In the genomic region with DNA sequence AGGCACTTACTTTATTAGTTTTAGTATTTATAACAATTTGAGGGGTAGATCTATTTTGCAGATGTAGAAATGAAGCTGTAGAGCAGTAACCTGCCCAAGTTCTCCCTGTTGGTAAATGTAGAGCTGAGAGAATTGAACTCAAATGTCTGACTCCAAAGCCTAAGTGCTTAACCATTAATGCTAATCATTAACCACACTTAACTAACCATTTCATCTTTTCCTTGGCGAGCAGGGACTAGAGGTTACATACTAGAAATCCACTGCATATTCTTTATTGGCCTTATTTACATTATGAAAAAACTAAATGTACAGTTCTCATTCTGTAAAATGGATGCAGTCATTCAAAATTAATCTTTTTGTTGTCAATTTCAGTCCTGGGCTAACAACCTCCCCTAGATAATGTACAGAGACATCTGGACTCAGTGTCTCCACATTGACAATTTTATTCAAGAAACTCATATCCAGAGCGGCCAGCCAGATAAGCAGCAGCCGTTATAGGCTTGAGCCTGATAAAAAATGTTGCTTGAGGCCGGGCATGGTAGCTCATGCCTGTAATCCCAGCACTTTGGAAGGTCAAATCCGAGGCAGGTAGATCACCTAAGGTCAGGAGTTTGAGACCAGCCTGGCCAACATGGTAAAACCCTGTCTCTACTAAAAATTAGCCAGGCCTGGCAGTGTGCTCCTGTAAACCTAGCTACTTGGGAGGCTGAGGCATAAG, we compare ENCODE assay signal across 16 cellular contexts.
DNase-seq lines count a peak whose midpoint lies in the region; ATAC-seq and TF ChIP-seq lines count a peak whose summit lies in the region.
"Had no signal": no experiment of that assay in that cellular context is flagged by ENCODE, and none has a peak within 500 bp of the region (broad histone marks: within the 10 kb centered on the region; RNA-seq: fewer than 3 reads in every experiment).

No MANE protein-coding gene starts in this region.

- ATAC-seq in HG02943 (IDR thresholded peaks at IDR 0.05; ENCODE audit: low read depth, unreplicated experiment) (peak; percentile 50), right lobe of liver (peak; percentile 84 to 94 (median 86)), HG02588 (IDR thresholded peaks at IDR 0.05; ENCODE audit: unreplicated experiment) (no peak)
- ATAC-seq: naive thymus-derived CD8-positive, alpha-beta T cell had no signal

- no peak overlapping the region for H3K9ac ChIP-seq in colonic mucosa (ENCODE audit: low read depth in 2 of 2, low read length in 2 of 2)

- no peak for TF ChIP-seq POLR2A in right lobe of liver (IDR thresholded peaks at IDR 0.05)

- intact Hi-C loops in right lobe of liver (cut with DNase I), result no loop called here
- intact Hi-C loops in colonic mucosa (cut with DNase I), result no loop called here

- H3K36me3 ChIP-seq in right lobe of liver (no peaks in the 10 kb centered on the region), colonic mucosa (no peaks in the 10 kb centered on the region), BE2C (no peaks in the 10 kb centered on the region)
- H3K36me3 ChIP-seq: lower lobe of right lung, right atrium auricular region had no signal

- peaks cover 0 to 21% (median 10%) of the 10 kb centered on the region in 4 donors for H3K4me1 ChIP-seq in right lobe of liver
- no peaks in the 10 kb centered on the region for H3K4me1 ChIP-seq in colonic mucosa
- no peaks in the 10 kb centered on the region for H3K4me1 ChIP-seq in BE2C

- 18% methylated on average over 3 of the region's 5 CpGs for WGBS in right lobe of liver (ENCODE audit: insufficient coverage, low coverage, low lambda C conversion rate, missing lambda C conversion rate)

- H3K27me3 ChIP-seq in right lobe of liver (no peaks in the 10 kb centered on the region), colonic mucosa (no peaks in the 10 kb centered on the region), BE2C (no peaks in the 10 kb centered on the region)
- H3K27me3 ChIP-seq: right atrium auricular region had no signal

- H3K4me3 ChIP-seq in right lobe of liver, result peak overlapping the region in 2 of 3 donors; percentile 13 to 17
- no peak overlapping the region for H3K4me3 ChIP-seq in colonic mucosa
- no peak overlapping the region for H3K4me3 ChIP-seq in BE2C (ENCODE audit: low read depth, low read length)
- H3K4me3 ChIP-seq: lower lobe of right lung, right atrium auricular region had no signal

- no peak for TF ChIP-seq CTCF in VCaP (conservative IDR thresholded peaks at IDR 0.05)
- no peak for TF ChIP-seq CTCF in right lobe of liver (IDR thresholded peaks at IDR 0.05)
- TF ChIP-seq CTCF in colonic mucosa (IDR thresholded peaks at IDR 0.05), result no peak
- TF ChIP-seq CTCF in BE2C (IDR thresholded peaks at IDR 0.05; ENCODE audit: low read depth, low read length), result no peak

- DNase-seq in DMS53 (lab: John Stamatoyannopoulos, UW) (peak; percentile 80), right lobe of liver (no peak), colonic mucosa (no peak), BE2C (no peak), hypothalamus (lab: John Stamatoyannopoulos, UW) (no peak)
- DNase-seq: activated naive CD4-positive, alpha-beta T cell treated with Interleukin-2 at 50 U/mL for 16 hours; lower lobe of right lung; naive thymus-derived CD8-positive, alpha-beta T cell; NCI-H1436; NCI-H748 treated with DMSO at 0.1 percent for 48 hours; stimulated activated CD4-positive, alpha-beta T cell treated with anti-CD3 and anti-CD28 coated beads, Interleukin-1b, Interleukin-23, amount 100 ng/mL, for 48 hours; SW 1271 had no signal

- H3K27ac ChIP-seq in VCaP (peak overlapping the region; percentile 32; the same call in 1 of the 2 replicates), right lobe of liver (peak overlapping the region in 2 of 3 donors; percentile 34 to 49), colonic mucosa (no peak overlapping the region)
- H3K27ac ChIP-seq: lower lobe of right lung, right atrium auricular region had no signal

- no peaks in the 10 kb centered on the region for H3K9me3 ChIP-seq in right lobe of liver
- no peaks in the 10 kb centered on the region for H3K9me3 ChIP-seq in colonic mucosa
- H3K9me3 ChIP-seq in BE2C, result no peaks in the 10 kb centered on the region
- H3K9me3 ChIP-seq: lower lobe of right lung, right atrium auricular region had no signal

Comparison
In these comparisons a context has a peak if more than half of its experiments do, and no peak if none do; other contexts are left out.
1. H3K4me3 ChIP-seq: peak in right lobe of liver (2 of 3); none in colonic mucosa (single experiment) and BE2C (single experiment).